In the genomic region with DNA sequence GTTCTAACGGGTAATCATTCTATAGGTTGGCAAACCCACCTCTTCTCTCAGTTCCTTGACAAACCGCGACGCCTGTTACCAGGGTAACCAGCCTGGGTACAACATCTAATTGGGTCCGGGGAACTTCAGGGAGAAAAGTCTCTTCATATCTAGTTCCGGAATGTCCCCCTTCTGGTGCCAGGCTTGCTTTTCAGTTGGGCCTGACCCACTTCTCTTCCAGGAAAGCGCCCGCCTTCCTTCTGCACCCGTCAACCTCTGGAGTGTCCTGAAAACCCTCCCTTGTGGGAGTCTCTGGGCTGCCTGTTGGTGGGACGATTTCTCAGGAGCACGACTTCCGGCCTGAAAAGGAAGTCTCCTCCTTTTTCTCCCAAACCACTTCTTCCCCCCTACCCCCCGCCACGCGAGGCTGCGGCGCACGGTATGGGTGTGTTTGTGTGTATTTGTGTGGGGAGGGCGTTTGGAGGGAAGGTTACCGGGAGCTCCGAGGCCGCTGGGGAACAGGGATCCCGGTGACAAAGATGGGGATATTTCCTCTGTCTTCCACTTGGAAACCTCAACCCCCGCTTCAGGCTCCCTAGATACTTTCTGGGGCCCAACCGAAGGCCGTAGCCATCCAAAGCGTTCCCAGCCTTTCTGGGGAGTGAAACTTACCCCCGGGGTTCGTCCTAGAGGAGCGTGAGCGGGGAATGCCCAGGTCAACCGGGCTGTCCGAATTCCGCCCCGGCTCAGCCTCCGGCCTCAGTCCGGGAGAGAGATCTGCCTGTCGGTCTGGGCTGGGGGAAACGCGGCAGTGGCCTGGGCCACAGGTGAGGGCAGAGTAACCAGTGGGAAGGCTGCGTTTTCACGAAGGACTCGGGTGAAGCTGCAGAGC, we compare ENCODE assay signal across 8 cellular contexts. TPM values are rescaled to one million over a fixed set of nuclear protein-coding genes. Genes with fewer than 3 reads are reported as not detected.
DNase-seq lines count a peak whose midpoint lies in the region; ATAC-seq and TF ChIP-seq lines count a peak whose summit lies in the region.

A gene with protein sequence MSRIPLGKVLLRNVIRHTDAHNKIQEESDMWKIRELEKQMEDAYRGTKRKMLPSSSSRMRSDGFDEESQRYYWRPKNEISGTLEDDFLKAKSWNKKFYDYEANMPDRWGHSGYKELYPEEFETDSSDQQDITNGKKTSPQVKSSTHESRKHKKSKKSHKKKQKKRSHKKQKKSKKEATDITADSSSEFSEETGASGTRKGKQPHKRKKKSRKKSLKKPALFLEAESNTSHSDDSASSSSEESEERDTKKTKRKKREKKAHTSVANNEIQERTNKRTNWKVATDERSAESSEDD (plus strand): TSS at position 359 of the 871 bp plus-strand sequence. CDS start 1,276 bp downstream, outside the sequence.
PIH1D2 (minus strand) TSS at position 77 of the 871 bp plus-strand sequence. CDS start 843 bp downstream, outside the sequence.

- ATAC-seq in HG02759 (IDR thresholded peaks at IDR 0.05; ENCODE audit: unreplicated experiment) (peak; percentile 90), upper lobe of right lung (peak; percentile 95)

- H3K27me3 ChIP-seq in left ventricle myocardium inferior (ENCODE audit: low read depth) (no peaks in the 10 kb centered on the region), upper lobe of right lung (no peaks in the 10 kb centered on the region)

- peak within 1 kb of the TSS; percentile 94 for H3K4me3 Mint-ChIP-seq in progenitor cell of endocrine pancreas (ENCODE audit: low read depth)

- peaks cover 5% of the 10 kb centered on the region for H3K36me3 Mint-ChIP-seq in progenitor cell of endocrine pancreas (ENCODE audit: insufficient read depth)

- peak within 1 kb of the TSS; percentile 83 for H3K4me3 ChIP-seq in GM12875 (ENCODE audit: low read depth, low read length)
- peak within 1 kb of the TSS; percentile 90 for H3K4me3 ChIP-seq in left ventricle myocardium inferior
- H3K4me3 ChIP-seq in upper lobe of right lung: peak within 1 kb of the TSS; percentile 82

- no peaks in the 10 kb centered on the region for H3K9me3 Mint-ChIP-seq in progenitor cell of endocrine pancreas (ENCODE audit: low read depth)

- H3K27ac ChIP-seq in left ventricle myocardium inferior (replicated peaks) (peak within 1 kb of the TSS; percentile 93), upper lobe of right lung (peak within 1 kb of the TSS; percentile 94)

- TF ChIP-seq CTCF in GM12875 (IDR thresholded peaks at IDR 0.05; ENCODE audit: borderline replicate concordance, insufficient read depth, low read depth, low read length) (no peak), left ventricle myocardium inferior (IDR thresholded peaks at IDR 0.05; ENCODE audit: borderline replicate concordance) (peak; percentile 24), progenitor cell of endocrine pancreas (IDR thresholded peaks at IDR 0.05; ENCODE audit: unreplicated experiment) (no peak), upper lobe of right lung (IDR thresholded peaks at IDR 0.05) (no peak)

- intact Hi-C loops in left ventricle myocardium inferior (cut with micrococcal nuclease): no loop called here
- intact Hi-C loops in upper lobe of right lung (cut with DNase I): no loop called here

- H3K4me1 ChIP-seq in left ventricle myocardium inferior: peaks cover 40% of the 10 kb centered on the region
- H3K4me1 ChIP-seq in upper lobe of right lung: peaks cover 13% of the 10 kb centered on the region

- DNase-seq in NCI-H1417 (lab: John Stamatoyannopoulos, UW) (peak; percentile 91 to 98 (median 98)), SW480 (ENCODE audit: low spot score) (peak; percentile 83), amniotic epithelial cell (ENCODE audit: low read depth) (peak; percentile 87), left ventricle myocardium inferior (peak; percentile 67), progenitor cell of endocrine pancreas (ENCODE audit: low spot score, unreplicated experiment) (peak; percentile 47), upper lobe of right lung (peak; percentile 87)

- H3K27ac Mint-ChIP-seq in progenitor cell of endocrine pancreas: peak within 1 kb of the TSS; percentile 99

- H3K9me3 ChIP-seq in left ventricle myocardium inferior (replicated peaks) (no peaks in the 10 kb centered on the region), upper lobe of right lung (no peaks in the 10 kb centered on the region)

- peaks cover 38% of the 10 kb centered on the region for H3K36me3 ChIP-seq in left ventricle myocardium inferior
- H3K36me3 ChIP-seq in upper lobe of right lung: peaks cover 35% of the 10 kb centered on the region

- peaks cover 19% of the 10 kb centered on the region for H3K4me1 Mint-ChIP-seq in progenitor cell of endocrine pancreas (ENCODE audit: low read depth)

- no peaks in the 10 kb centered on the region for H3K27me3 Mint-ChIP-seq in progenitor cell of endocrine pancreas

RNA-seq across cellular contexts. Expression of the first gene that starts in this region (rescaled TPM):
- total RNA-seq in left ventricle myocardium inferior (7.6 TPM), progenitor cell of endocrine pancreas (27.2 and 29.6 TPM in 2 replicates), upper lobe of right lung (18.9 TPM)

RNA-seq across cellular contexts. Expression of gene PIH1D2, which starts in this region (rescaled TPM):
- total RNA-seq in left ventricle myocardium inferior: 2.2 TPM
- total RNA-seq in progenitor cell of endocrine pancreas: 4.9 and 6.2 TPM in 2 replicates
- total RNA-seq in upper lobe of right lung: 1.3 TPM

Comparison
In these comparisons a context has a peak if more than half of its experiments do, and no peak if none do; other contexts are left out.
1. Peak in every context shown above with its lines: DNase-seq, ATAC-seq, H3K4me3 ChIP-seq and H3K27ac ChIP-seq.
2. DNase-seq: peak in every context shown above with its lines; median percentile 98 in NCI-H1417; 87 in amniotic epithelial cell; 87 in upper lobe of right lung; 83 in SW480; 67 in left ventricle myocardium inferior; 47 in progenitor cell of endocrine pancreas.